10 cellular contexts compared by ENCODE assay signal in the genomic region with DNA sequence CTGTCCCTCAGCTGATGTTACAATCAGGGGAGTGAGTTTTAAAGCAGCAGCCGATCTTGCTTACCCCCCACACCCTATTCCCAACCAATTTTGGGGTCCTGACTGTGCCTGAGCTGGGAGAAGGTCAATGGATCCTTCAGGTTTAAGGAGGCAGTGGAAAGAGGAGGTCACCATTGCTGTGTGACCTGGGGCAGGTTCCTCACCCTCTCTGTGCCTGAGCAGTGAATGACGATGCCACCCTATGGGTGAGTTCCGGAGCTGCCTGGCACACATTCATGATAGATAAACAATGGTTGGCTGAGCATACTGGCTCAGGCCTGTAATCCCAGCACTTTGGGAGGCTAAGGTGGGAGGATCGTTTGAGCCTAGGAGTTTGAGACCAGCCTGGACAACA. TPM values are rescaled to one million over a fixed set of nuclear protein-coding genes. Genes with fewer than 3 reads are reported as not detected.
DNase-seq lines count a peak whose midpoint lies in the region; ATAC-seq and TF ChIP-seq lines count a peak whose summit lies in the region.
"Had no signal": no experiment of that assay in that cellular context is flagged by ENCODE, and none has a peak within 500 bp of the region (broad histone marks: within the 10 kb centered on the region; RNA-seq: fewer than 3 reads in every experiment).

No MANE protein-coding gene starts in this region.

- peaks cover 43% of the 10 kb centered on the region for H3F3A ChIP-seq in SK-N-SH (replicated peaks; ENCODE audit: insufficient read depth)

- no peak overlapping the region for H3K4me3 Mint-ChIP-seq in HFFc6
- H3K4me3 Mint-ChIP-seq in activated CD8-positive, alpha-beta T cell treated with anti-CD3 and anti-CD28 coated beads for 36 hours = peak overlapping the region; percentile 32
- H3K4me3 Mint-ChIP-seq in stimulated activated naive B cell treated with anti-CD40 and anti-IgM and Interleukin-4, amounts not matched to agents 10 μg/mL and 1 μg/mL and 100 μg/mL, for 72 hours = no peak overlapping the region

- TF ChIP-seq CTCF in HFFc6 (IDR thresholded peaks at IDR 0.05) = peak; percentile 21; the same call in 1 of the 2 replicates
- no peak for TF ChIP-seq CTCF in activated CD8-positive, alpha-beta T cell treated with anti-CD3 and anti-CD28 coated beads for 36 hours (IDR thresholded peaks at IDR 0.05)
- TF ChIP-seq CTCF in SK-N-SH (IDR thresholded peaks at IDR 0.05) = no peak

- H3K4me2 ChIP-seq in SK-N-SH = no peak overlapping the region

- TF ChIP-seq RAD21 in SK-N-SH (IDR thresholded peaks at IDR 0.05; ENCODE audit: low read length) = no peak

- H3K27me3 ChIP-seq in layer of hippocampus (ENCODE audit: control insufficient read depth, insufficient read depth, low read length) (no peaks in the 10 kb centered on the region), SK-N-SH (ENCODE audit: insufficient read depth) (no peaks in the 10 kb centered on the region)

- no peak for DNase-seq in HFFc6
- no peak for DNase-seq in activated CD8-positive, alpha-beta T cell treated with anti-CD3 and anti-CD28 coated beads for 36 hours
- no peak for DNase-seq in stimulated activated naive B cell treated with anti-CD40 and anti-IgM and Interleukin-4, amounts not matched to agents 10 μg/mL and 1 μg/mL and 100 μg/mL, for 72 hours
- no peak for DNase-seq in NCI-H1694 treated with DMSO at 0.1 percent for 48 hours (lab: John Stamatoyannopoulos, UW)
- DNase-seq in SK-N-SH = no peak
- DNase-seq: DND-41, NCI-H2081 had no signal

- H3K9ac ChIP-seq in SK-N-SH = no peak overlapping the region

- H3K9me2 ChIP-seq in SK-N-SH = no peaks in the 10 kb centered on the region

- CTCF ChIA-PET in activated CD8-positive, alpha-beta T cell treated with anti-CD3 and anti-CD28 coated beads for 36 hours (lab: Charles Lee) = interaction anchor here (0.9 to 7.6 kb wide), 2 partner anchors 22 to 27 kb away, joined by 4 to 166 read pairs; a partner anchor contains a TSS
- CTCF ChIA-PET in SK-N-SH (lab: Yijun Ruan, JAX) = interaction anchor here (0.6 to 5.1 kb wide), 4 partner anchors 15 to 26 kb away, joined by 3 to 69 read pairs (median 3); a partner anchor contains a TSS

- no peak for TF ChIP-seq EP300 in SK-N-SH (IDR thresholded peaks at IDR 0.05; ENCODE audit: borderline replicate concordance in 1 of 2, low read depth in 1 of 2, low read length in 1 of 2)

- H3K36me3 ChIP-seq in SK-N-SH (replicated peaks in 1 of 2; ENCODE audit: control insufficient read depth in 1 of 2, insufficient read depth in 2 of 2, low read length in 1 of 2) = peaks cover 0 to 4% of the 10 kb centered on the region in 2 experiments

- intact Hi-C loops in activated CD8-positive, alpha-beta T cell treated with anti-CD3 and anti-CD28 coated beads for 36 hours (cut with micrococcal nuclease) = no loop called here

- H2AFZ ChIP-seq in SK-N-SH (ENCODE audit: low read depth) = no peak overlapping the region

- ATAC-seq in activated CD8-positive, alpha-beta T cell treated with anti-CD3 and anti-CD28 coated beads for 36 hours = no peak
- ATAC-seq in stimulated activated naive B cell treated with anti-CD40 and anti-IgM and Interleukin-4, amounts not matched to agents 10 μg/mL and 1 μg/mL and 100 μg/mL, for 72 hours (replicated peaks) = no peak
- ATAC-seq in HG02938 (IDR thresholded peaks at IDR 0.05; ENCODE audit: unreplicated experiment) = no peak

- no peaks in the 10 kb centered on the region for H4K20me1 ChIP-seq in SK-N-SH (ENCODE audit: insufficient read depth)

- WGBS in SK-N-SH (ENCODE audit: low lambda C conversion rate) = 60% methylated on average over 3 of the region's 4 CpGs

- peaks cover 3% of the 10 kb centered on the region; the same call in 1 of the 2 replicates for H3K36me3 Mint-ChIP-seq in HFFc6 (ENCODE audit: low read depth)
- H3K36me3 Mint-ChIP-seq in activated CD8-positive, alpha-beta T cell treated with anti-CD3 and anti-CD28 coated beads for 36 hours (ENCODE audit: low read depth) = peaks cover 44% of the 10 kb centered on the region
- peaks cover 18 to 19% of the 10 kb centered on the region in 2 donors for H3K36me3 Mint-ChIP-seq in stimulated activated naive B cell treated with anti-CD40 and anti-IgM and Interleukin-4, amounts not matched to agents 10 μg/mL and 1 μg/mL and 100 μg/mL, for 72 hours

- peaks cover under 1% of the 10 kb centered on the region; the same call in 1 of the 2 replicates for H3K27me3 Mint-ChIP-seq in HFFc6 (ENCODE audit: insufficient read depth)
- H3K27me3 Mint-ChIP-seq in activated CD8-positive, alpha-beta T cell treated with anti-CD3 and anti-CD28 coated beads for 36 hours = no peaks in the 10 kb centered on the region
- no peaks in the 10 kb centered on the region for H3K27me3 Mint-ChIP-seq in stimulated activated naive B cell treated with anti-CD40 and anti-IgM and Interleukin-4, amounts not matched to agents 10 μg/mL and 1 μg/mL and 100 μg/mL, for 72 hours

- H3K9me3 Mint-ChIP-seq in HFFc6 = 0 out of 2 replicates have a peak, but pooled peaks cover 3% of the 10 kb centered on the region
- H3K9me3 Mint-ChIP-seq in activated CD8-positive, alpha-beta T cell treated with anti-CD3 and anti-CD28 coated beads for 36 hours = no peaks in the 10 kb centered on the region
- no peaks in the 10 kb centered on the region for H3K9me3 Mint-ChIP-seq in stimulated activated naive B cell treated with anti-CD40 and anti-IgM and Interleukin-4, amounts not matched to agents 10 μg/mL and 1 μg/mL and 100 μg/mL, for 72 hours

- peak overlapping the region; percentile 98; the same call in 1 of the 2 replicates for H3K27ac Mint-ChIP-seq in HFFc6
- peak overlapping the region; percentile 75 for H3K27ac Mint-ChIP-seq in activated CD8-positive, alpha-beta T cell treated with anti-CD3 and anti-CD28 coated beads for 36 hours
- peak overlapping the region; percentile 77 for H3K27ac Mint-ChIP-seq in stimulated activated naive B cell treated with anti-CD40 and anti-IgM and Interleukin-4, amounts not matched to agents 10 μg/mL and 1 μg/mL and 100 μg/mL, for 72 hours

- H3K4me1 ChIP-seq in SK-N-SH (ENCODE audit: control insufficient read depth in 1 of 2, insufficient read depth in 2 of 2, low read depth in 1 of 2, low read length in 1 of 2) = peaks cover 25 to 32% of the 10 kb centered on the region in 2 experiments; a peak in 3 of 4 replicates

- H3K4me3 ChIP-seq in SK-N-SH (ENCODE audit: low read depth in 2 of 2, low read length in 1 of 2) = no peak overlapping the region

- POLR2A ChIA-PET in activated CD8-positive, alpha-beta T cell treated with anti-CD3 and anti-CD28 coated beads for 36 hours (lab: Charles Lee) = interaction anchor here (1.0 to 23.1 kb wide), 5 partner anchors 10 to 336 kb away, joined by 3 to 592 read pairs (median 74); a partner anchor contains a TSS
- POLR2A ChIA-PET in SK-N-SH (lab: Yijun Ruan, JAX) = interaction anchor here (1.4 kb wide), 1 partner anchor 9 kb away, joined by 3 read pairs; no protein-coding TSS in a partner anchor

- H3K4me1 Mint-ChIP-seq in HFFc6 (ENCODE audit: low read depth) = peaks cover 64% of the 10 kb centered on the region
- peaks cover 47% of the 10 kb centered on the region for H3K4me1 Mint-ChIP-seq in activated CD8-positive, alpha-beta T cell treated with anti-CD3 and anti-CD28 coated beads for 36 hours (ENCODE audit: low read depth)
- peaks cover 34 to 68% of the 10 kb centered on the region in 2 donors for H3K4me1 Mint-ChIP-seq in stimulated activated naive B cell treated with anti-CD40 and anti-IgM and Interleukin-4, amounts not matched to agents 10 μg/mL and 1 μg/mL and 100 μg/mL, for 72 hours

- H3K9me3 ChIP-seq in SK-N-SH = no peaks in the 10 kb centered on the region

- H3K27ac ChIP-seq in layer of hippocampus (ENCODE audit: low read depth, low read length) = peak overlapping the region; percentile 42
- H3K27ac ChIP-seq in SK-N-SH (ENCODE audit: low read depth in 2 of 2, low read length in 1 of 2) = no peak overlapping the region

- H3K79me2 ChIP-seq in SK-N-SH (ENCODE audit: insufficient read depth) = no peaks in the 10 kb centered on the region

TF ChIP-seq in SK-N-SH, 30 proteins besides CTCF, POLR2A, EP300 and RAD21 (continues in another document):
- TF ChIP-seq GABPA (IDR thresholded peaks at IDR 0.05; ENCODE audit: low read depth) = no peak
- TF ChIP-seq, protein P1, sequence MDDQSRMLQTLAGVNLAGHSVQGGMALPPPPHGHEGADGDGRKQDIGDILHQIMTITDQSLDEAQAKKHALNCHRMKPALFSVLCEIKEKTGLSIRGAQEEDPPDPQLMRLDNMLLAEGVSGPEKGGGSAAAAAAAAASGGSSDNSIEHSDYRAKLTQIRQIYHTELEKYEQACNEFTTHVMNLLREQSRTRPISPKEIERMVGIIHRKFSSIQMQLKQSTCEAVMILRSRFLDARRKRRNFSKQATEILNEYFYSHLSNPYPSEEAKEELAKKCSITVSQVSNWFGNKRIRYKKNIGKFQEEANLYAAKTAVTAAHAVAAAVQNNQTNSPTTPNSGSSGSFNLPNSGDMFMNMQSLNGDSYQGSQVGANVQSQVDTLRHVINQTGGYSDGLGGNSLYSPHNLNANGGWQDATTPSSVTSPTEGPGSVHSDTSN (IDR thresholded peaks at IDR 0.05) = no peak

RNA-seq across cellular contexts. Expression of a gene that starts 20.3 kb away (rescaled TPM):
- 10 to 100 TPM; 70.3 to 99.9 (median 91.7) TPM for total RNA-seq in HFFc6 (2021; fragmentation: NEBNext Ultra II Directional; extraction: Animal tissue kit (Norgen Biotek cat#: 25700))
- total RNA-seq in activated CD8-positive, alpha-beta T cell treated with anti-CD3 and anti-CD28 coated beads for 36 hours = 100 to 1,000 TPM; 527 to 530 TPM
- polyA plus RNA-seq in SK-N-SH (2012; rRNA removed) = 92.5 and 115 TPM in 2 replicates
- polyA plus RNA-seq in SK-N-SH (2012; cell fraction: cytosol; rRNA removed) = 55.4 and 101 TPM in 2 replicates
- 125 and 131 TPM in 2 replicates for polyA plus RNA-seq in SK-N-SH (2012; cell fraction: nucleus; rRNA removed)

RNA-seq across cellular contexts. Expression of a gene that starts 21.2 kb away (rescaled TPM):
- 100 to 1,000 TPM; 175 to 217 (median 202) TPM for total RNA-seq in HFFc6 (2021; fragmentation: NEBNext Ultra II Directional; extraction: Animal tissue kit (Norgen Biotek cat#: 25700))
- 100 to 1,000 TPM; 426 to 433 TPM for total RNA-seq in activated CD8-positive, alpha-beta T cell treated with anti-CD3 and anti-CD28 coated beads for 36 hours
- 235 and 277 TPM in 2 replicates for polyA plus RNA-seq in SK-N-SH (2012; rRNA removed)
- polyA plus RNA-seq in SK-N-SH (2012; cell fraction: cytosol; rRNA removed) = 193 and 249 TPM in 2 replicates
- polyA plus RNA-seq in SK-N-SH (2012; cell fraction: nucleus; rRNA removed) = 104 and 192 TPM in 2 replicates

RNA-seq across cellular contexts. Expression of a gene that starts 27.5 kb away (rescaled TPM):
- under 1 TPM; 0.40 to 0.87 (median 0.55) TPM for total RNA-seq in HFFc6 (2021; fragmentation: NEBNext Ultra II Directional; extraction: Animal tissue kit (Norgen Biotek cat#: 25700))
- under 1 TPM; 0.59 to 0.69 TPM for total RNA-seq in activated CD8-positive, alpha-beta T cell treated with anti-CD3 and anti-CD28 coated beads for 36 hours
- 1.9 and 2.5 TPM in 2 replicates for polyA plus RNA-seq in SK-N-SH (2012; rRNA removed)
- 0.19 and 0.41 TPM in 2 replicates for polyA plus RNA-seq in SK-N-SH (2012; cell fraction: cytosol; rRNA removed)
- 16.0 and 19.5 TPM in 2 replicates for polyA plus RNA-seq in SK-N-SH (2012; cell fraction: nucleus; rRNA removed)
- polyA plus RNA-seq: keratinocyte had no signal

RNA-seq across cellular contexts. Expression of a gene that starts 38.7 kb away (rescaled TPM):
- 10 to 100 TPM; 30.5 to 54.1 (median 32.4) TPM for total RNA-seq in HFFc6 (2021; fragmentation: NEBNext Ultra II Directional; extraction: Animal tissue kit (Norgen Biotek cat#: 25700))
- total RNA-seq in activated CD8-positive, alpha-beta T cell treated with anti-CD3 and anti-CD28 coated beads for 36 hours = 10 to 100 TPM; 21.7 to 23.9 TPM
- polyA plus RNA-seq in SK-N-SH (2012; rRNA removed) = 13.8 and 13.9 TPM in 2 replicates
- 6.6 and 6.9 TPM in 2 replicates for polyA plus RNA-seq in SK-N-SH (2012; cell fraction: cytosol; rRNA removed)
- 29.5 and 30.2 TPM in 2 replicates for polyA plus RNA-seq in SK-N-SH (2012; cell fraction: nucleus; rRNA removed)

Comparison
In these comparisons a context has a peak if more than half of its experiments do, and no peak if none do; other contexts are left out.
1. RNA of a gene that starts 20.3 kb away (total RNA-seq): 527 to 530 TPM in activated CD8-positive, alpha-beta T cell treated with anti-CD3 and anti-CD28 coated beads for 36 hours; 70.3 to 99.9 TPM in HFFc6; every median in the first group is over 4 times any median in the second.
2. Peak in every context shown above with its lines, with median percentiles within 50 percentile points of each other: H3K27ac Mint-ChIP-seq.